Comparison of ENCODE assay signal across 2 cellular contexts in the genomic region with DNA sequence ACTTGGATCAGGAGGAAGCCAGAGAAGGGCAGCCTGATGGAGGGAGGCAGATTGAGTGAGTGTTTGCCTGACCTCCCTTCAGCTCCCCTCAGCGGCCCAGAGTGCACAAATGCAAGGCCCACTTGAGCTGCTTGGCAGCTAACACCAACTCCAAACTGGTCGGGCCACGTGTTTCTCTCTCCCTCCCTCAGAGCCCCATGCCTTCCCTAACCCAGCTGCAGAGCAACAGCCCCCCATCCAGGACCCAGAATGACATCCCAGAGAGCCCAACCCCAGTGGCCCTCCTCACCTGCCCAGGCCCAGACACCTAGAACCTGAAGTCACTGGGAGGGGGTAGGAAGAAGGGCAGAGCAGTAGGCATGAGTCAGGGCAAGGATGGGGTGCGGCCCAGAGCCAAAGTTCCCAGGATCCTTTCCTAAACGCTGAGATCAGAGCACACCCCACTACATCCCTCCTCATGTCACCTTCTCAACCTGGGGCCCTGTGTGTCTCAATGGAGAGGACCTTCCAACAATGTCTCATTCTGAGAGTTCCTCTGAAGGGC.
TF ChIP-seq lines count a peak whose summit lies in the region.

No MANE protein-coding gene starts in this region.

TF ChIP-seq in IMR-90, 13 proteins besides CTCF, POLR2A, EP300 and RAD21:
- TF ChIP-seq SMC3 (IDR thresholded peaks at IDR 0.05; ENCODE audit: low read depth, low read length) (no peak), BHLHE40 (IDR thresholded peaks at IDR 0.05; ENCODE audit: low read depth, low read length) (no peak), FOS (IDR thresholded peaks at IDR 0.05; ENCODE audit: low read depth, low read length) (no peak), CEBPB (IDR thresholded peaks at IDR 0.05; ENCODE audit: low read depth, low read length) (no peak), MXI1 (IDR thresholded peaks at IDR 0.05; ENCODE audit: borderline replicate concordance, low read depth, low read length) (no peak), NFE2L2 (IDR thresholded peaks at IDR 0.05; ENCODE audit: low read depth, low read length) (no peak), RCOR1 (IDR thresholded peaks at IDR 0.05; ENCODE audit: insufficient replicate concordance, low read length) (no peak)
- TF ChIP-seq, protein P1, sequence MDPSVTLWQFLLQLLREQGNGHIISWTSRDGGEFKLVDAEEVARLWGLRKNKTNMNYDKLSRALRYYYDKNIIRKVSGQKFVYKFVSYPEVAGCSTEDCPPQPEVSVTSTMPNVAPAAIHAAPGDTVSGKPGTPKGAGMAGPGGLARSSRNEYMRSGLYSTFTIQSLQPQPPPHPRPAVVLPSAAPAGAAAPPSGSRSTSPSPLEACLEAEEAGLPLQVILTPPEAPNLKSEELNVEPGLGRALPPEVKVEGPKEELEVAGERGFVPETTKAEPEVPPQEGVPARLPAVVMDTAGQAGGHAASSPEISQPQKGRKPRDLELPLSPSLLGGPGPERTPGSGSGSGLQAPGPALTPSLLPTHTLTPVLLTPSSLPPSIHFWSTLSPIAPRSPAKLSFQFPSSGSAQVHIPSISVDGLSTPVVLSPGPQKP (IDR thresholded peaks at IDR 0.05; ENCODE audit: borderline replicate concordance, low read depth, low read length), result no peak
- TF ChIP-seq, protein P2, sequence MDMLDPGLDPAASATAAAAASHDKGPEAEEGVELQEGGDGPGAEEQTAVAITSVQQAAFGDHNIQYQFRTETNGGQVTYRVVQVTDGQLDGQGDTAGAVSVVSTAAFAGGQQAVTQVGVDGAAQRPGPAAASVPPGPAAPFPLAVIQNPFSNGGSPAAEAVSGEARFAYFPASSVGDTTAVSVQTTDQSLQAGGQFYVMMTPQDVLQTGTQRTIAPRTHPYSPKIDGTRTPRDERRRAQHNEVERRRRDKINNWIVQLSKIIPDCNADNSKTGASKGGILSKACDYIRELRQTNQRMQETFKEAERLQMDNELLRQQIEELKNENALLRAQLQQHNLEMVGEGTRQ (IDR thresholded peaks at IDR 0.05; ENCODE audit: low read depth, low read length), result no peak

TF ChIP-seq in GM12878, 131 proteins besides CTCF, POLR2A, EP300 and RAD21:
- TF ChIP-seq ATF7 (IDR thresholded peaks at IDR 0.05; ENCODE audit: low read depth), result no peak
- TF ChIP-seq, protein P3, sequence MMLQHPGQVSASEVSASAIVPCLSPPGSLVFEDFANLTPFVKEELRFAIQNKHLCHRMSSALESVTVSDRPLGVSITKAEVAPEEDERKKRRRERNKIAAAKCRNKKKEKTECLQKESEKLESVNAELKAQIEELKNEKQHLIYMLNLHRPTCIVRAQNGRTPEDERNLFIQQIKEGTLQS (IDR thresholded peaks at IDR 0.05; ENCODE audit: borderline replicate concordance, extremely low read depth, low read depth, low read length), result no peak
- TF ChIP-seq HDAC2 (IDR thresholded peaks at IDR 0.05), result no peak
- TF ChIP-seq, protein P4, sequence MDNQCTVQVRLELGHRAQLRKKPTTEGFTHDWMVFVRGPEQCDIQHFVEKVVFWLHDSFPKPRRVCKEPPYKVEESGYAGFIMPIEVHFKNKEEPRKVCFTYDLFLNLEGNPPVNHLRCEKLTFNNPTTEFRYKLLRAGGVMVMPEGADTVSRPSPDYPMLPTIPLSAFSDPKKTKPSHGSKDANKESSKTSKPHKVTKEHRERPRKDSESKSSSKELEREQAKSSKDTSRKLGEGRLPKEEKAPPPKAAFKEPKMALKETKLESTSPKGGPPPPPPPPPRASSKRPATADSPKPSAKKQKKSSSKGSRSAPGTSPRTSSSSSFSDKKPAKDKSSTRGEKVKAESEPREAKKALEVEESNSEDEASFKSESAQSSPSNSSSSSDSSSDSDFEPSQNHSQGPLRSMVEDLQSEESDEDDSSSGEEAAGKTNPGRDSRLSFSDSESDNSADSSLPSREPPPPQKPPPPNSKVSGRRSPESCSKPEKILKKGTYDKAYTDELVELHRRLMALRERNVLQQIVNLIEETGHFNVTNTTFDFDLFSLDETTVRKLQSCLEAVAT (IDR thresholded peaks at IDR 0.05), result no peak
- TF ChIP-seq, protein P5, sequence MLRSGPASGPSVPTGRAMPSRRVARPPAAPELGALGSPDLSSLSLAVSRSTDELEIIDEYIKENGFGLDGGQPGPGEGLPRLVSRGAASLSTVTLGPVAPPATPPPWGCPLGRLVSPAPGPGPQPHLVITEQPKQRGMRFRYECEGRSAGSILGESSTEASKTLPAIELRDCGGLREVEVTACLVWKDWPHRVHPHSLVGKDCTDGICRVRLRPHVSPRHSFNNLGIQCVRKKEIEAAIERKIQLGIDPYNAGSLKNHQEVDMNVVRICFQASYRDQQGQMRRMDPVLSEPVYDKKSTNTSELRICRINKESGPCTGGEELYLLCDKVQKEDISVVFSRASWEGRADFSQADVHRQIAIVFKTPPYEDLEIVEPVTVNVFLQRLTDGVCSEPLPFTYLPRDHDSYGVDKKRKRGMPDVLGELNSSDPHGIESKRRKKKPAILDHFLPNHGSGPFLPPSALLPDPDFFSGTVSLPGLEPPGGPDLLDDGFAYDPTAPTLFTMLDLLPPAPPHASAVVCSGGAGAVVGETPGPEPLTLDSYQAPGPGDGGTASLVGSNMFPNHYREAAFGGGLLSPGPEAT (IDR thresholded peaks at IDR 0.05; ENCODE audit: low read depth), result no peak
- no peak for TF ChIP-seq CHD4 (IDR thresholded peaks at IDR 0.05)
- TF ChIP-seq STAT1 (conservative IDR thresholded peaks at IDR 0.05), result no peak
- TF ChIP-seq, protein P6, sequence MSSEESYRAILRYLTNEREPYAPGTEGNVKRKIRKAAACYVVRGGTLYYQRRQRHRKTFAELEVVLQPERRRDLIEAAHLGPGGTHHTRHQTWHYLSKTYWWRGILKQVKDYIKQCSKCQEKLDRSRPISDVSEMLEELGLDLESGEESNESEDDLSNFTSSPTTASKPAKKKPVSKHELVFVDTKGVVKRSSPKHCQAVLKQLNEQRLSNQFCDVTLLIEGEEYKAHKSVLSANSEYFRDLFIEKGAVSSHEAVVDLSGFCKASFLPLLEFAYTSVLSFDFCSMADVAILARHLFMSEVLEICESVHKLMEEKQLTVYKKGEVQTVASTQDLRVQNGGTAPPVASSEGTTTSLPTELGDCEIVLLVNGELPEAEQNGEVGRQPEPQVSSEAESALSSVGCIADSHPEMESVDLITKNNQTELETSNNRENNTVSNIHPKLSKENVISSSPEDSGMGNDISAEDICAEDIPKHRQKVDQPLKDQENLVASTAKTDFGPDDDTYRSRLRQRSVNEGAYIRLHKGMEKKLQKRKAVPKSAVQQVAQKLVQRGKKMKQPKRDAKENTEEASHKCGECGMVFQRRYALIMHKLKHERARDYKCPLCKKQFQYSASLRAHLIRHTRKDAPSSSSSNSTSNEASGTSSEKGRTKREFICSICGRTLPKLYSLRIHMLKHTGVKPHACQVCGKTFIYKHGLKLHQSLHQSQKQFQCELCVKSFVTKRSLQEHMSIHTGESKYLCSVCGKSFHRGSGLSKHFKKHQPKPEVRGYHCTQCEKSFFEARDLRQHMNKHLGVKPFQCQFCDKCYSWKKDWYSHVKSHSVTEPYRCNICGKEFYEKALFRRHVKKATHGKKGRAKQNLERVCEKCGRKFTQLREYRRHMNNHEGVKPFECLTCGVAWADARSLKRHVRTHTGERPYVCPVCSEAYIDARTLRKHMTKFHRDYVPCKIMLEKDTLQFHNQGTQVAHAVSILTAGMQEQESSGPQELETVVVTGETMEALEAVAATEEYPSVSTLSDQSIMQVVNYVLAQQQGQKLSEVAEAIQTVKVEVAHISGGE (CRISPR knock-in tag; IDR thresholded peaks at IDR 0.05), result no peak
